ENCODE assay signal across 8 cellular contexts in the genomic region with DNA sequence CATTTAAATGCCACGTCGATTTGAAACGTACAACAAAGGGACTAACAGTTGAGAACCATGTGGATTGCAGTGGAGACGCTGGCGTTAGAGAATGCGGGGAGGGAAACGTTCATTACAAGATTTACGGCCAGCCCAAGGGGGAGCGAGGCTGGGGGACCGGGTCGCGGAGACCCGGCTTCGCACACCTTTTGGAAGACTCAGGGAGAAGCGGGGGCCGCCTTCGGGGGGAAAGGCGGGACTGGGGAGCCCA. TPM values are rescaled to one million over a fixed set of nuclear protein-coding genes. Genes with fewer than 3 reads are reported as not detected.
DNase-seq lines count a peak whose midpoint lies in the region; ATAC-seq and TF ChIP-seq lines count a peak whose summit lies in the region.

No MANE protein-coding gene starts in this region.

- peak overlapping the region; percentile 75 for H3K4me3 ChIP-seq in NB4 (ENCODE audit: low read depth, low read length)
- peak overlapping the region; percentile 68 for H3K4me3 ChIP-seq in colonic mucosa

- peak; percentile 17 for ATAC-seq in GM19452 (IDR thresholded peaks at IDR 0.05; ENCODE audit: unreplicated experiment)
- ATAC-seq in natural killer cell treated with Interleukin-12 subunit alpha and Interleukin-12 subunit beta and Interleukin-15 and Interleukin-18, amount 100 ng/mL, for 72 hours = no peak

- peaks cover 3% of the 10 kb centered on the region for H3K9me3 Mint-ChIP-seq in natural killer cell treated with Interleukin-12 subunit alpha and Interleukin-12 subunit beta and Interleukin-15 and Interleukin-18, amount 100 ng/mL, for 72 hours

- H3K4me1 ChIP-seq in colonic mucosa = no peaks in the 10 kb centered on the region

- peak overlapping the region; percentile 92 to 98 for H3K27ac Mint-ChIP-seq in natural killer cell treated with Interleukin-12 subunit alpha and Interleukin-12 subunit beta and Interleukin-15 and Interleukin-18, amount 100 ng/mL, for 72 hours

- H3K36me3 Mint-ChIP-seq in natural killer cell treated with Interleukin-12 subunit alpha and Interleukin-12 subunit beta and Interleukin-15 and Interleukin-18, amount 100 ng/mL, for 72 hours = no peaks in the 10 kb centered on the region

- H3K27me3 Mint-ChIP-seq in natural killer cell treated with Interleukin-12 subunit alpha and Interleukin-12 subunit beta and Interleukin-15 and Interleukin-18, amount 100 ng/mL, for 72 hours = no peaks in the 10 kb centered on the region

- peak overlapping the region; percentile 97 to 99 for H3K9ac ChIP-seq in colonic mucosa (ENCODE audit: low read depth in 2 of 2, low read length in 2 of 2)

- peak overlapping the region; percentile 99 for H3K27ac ChIP-seq in colonic mucosa

- DNase-seq in NB4 (ENCODE audit: low read depth) (no peak), colonic mucosa (no peak), NCI-H187 treated with DMSO at 0.1 percent for 48 hours (lab: John Stamatoyannopoulos, UW) (no peak), SK-N-DZ (ENCODE audit: low spot score) (no peak), NCI-H524 treated with DMSO at 0.1 percent for 48 hours (lab: John Stamatoyannopoulos, UW) (no peak), CD1c-positive myeloid dendritic cell (ENCODE audit: extremely low spot score) (no peak)
- no peak for DNase-seq in natural killer cell treated with Interleukin-12 subunit alpha and Interleukin-12 subunit beta and Interleukin-15 and Interleukin-18, amount 100 ng/mL, for 72 hours (ENCODE audit: low spot score)

- peak overlapping the region; percentile 89 for H3K4me3 Mint-ChIP-seq in natural killer cell treated with Interleukin-12 subunit alpha and Interleukin-12 subunit beta and Interleukin-15 and Interleukin-18, amount 100 ng/mL, for 72 hours

- peaks cover 15 to 19% of the 10 kb centered on the region in 2 donors for H3K4me1 Mint-ChIP-seq in natural killer cell treated with Interleukin-12 subunit alpha and Interleukin-12 subunit beta and Interleukin-15 and Interleukin-18, amount 100 ng/mL, for 72 hours (ENCODE audit: low read depth in 2 of 2)

- TF ChIP-seq CTCF in NB4 (IDR thresholded peaks at IDR 0.05; ENCODE audit: low read depth, low read length) (no peak), colonic mucosa (IDR thresholded peaks at IDR 0.05) (no peak)

- no peaks in the 10 kb centered on the region for H3K36me3 ChIP-seq in colonic mucosa

- no peaks in the 10 kb centered on the region for H3K27me3 ChIP-seq in colonic mucosa

- TF ChIP-seq POLR2A in NB4 (IDR thresholded peaks at IDR 0.05; ENCODE audit: extremely low read depth, insufficient read length) = no peak

- intact Hi-C loops in colonic mucosa (cut with DNase I) = no loop called here

- no peaks in the 10 kb centered on the region for H3K9me3 ChIP-seq in colonic mucosa

RNA-seq across cellular contexts. Expression of gene OR10H1, which starts 20.8 kb away (rescaled TPM):
- not detected for total RNA-seq in colonic mucosa
- under 1 TPM; 0.07 to 0.20 TPM for total RNA-seq in natural killer cell treated with Interleukin-12 subunit alpha and Interleukin-12 subunit beta and Interleukin-15 and Interleukin-18, amount 100 ng/mL, for 72 hours
- polyA plus RNA-seq in SK-N-DZ (2014; cell fraction: cytosol; rRNA removed) = not detected in 2 replicates
- not detected in 2 replicates for polyA plus RNA-seq in SK-N-DZ (2014; cell fraction: nucleus; rRNA removed)

RNA-seq across cellular contexts. Expression of gene OR10H5, which starts 48.8 kb away (rescaled TPM):
- not detected for total RNA-seq in colonic mucosa
- total RNA-seq in natural killer cell treated with Interleukin-12 subunit alpha and Interleukin-12 subunit beta and Interleukin-15 and Interleukin-18, amount 100 ng/mL, for 72 hours = not detected
- not detected in 2 replicates for polyA plus RNA-seq in SK-N-DZ (2014; cell fraction: cytosol; rRNA removed)
- polyA plus RNA-seq in SK-N-DZ (2014; cell fraction: nucleus; rRNA removed) = not detected in 2 replicates
